ENCODE assay signal across 1 cellular context in genomic region chr15:101652098-101652782, GRCh38.
A peak's percentile ranks its signal among the peaks of the same experiment; 100 is the strongest.
TF ChIP-seq lines count a peak whose summit lies in the region.

Gene TM2D3 (minus strand): TSS chr15:101652381. CDS start chr15:101652361, 20 bp downstream.

TF ChIP-seq in HepG2, 621 proteins besides CTCF, POLR2A, EP300 and RAD21 (continued from another document and continues in another):
- TF ChIP-seq TEF (CRISPR knock-in tag; IDR thresholded peaks at IDR 0.05) = no peak; the same call in 1 of the 2 replicates
- TF ChIP-seq TEAD3 (CRISPR knock-in tag; optimal IDR thresholded peaks at IDR 0.05; ENCODE audit: borderline replicate concordance) = peak; percentile 59
- TF ChIP-seq ZFP41 (CRISPR knock-in tag; IDR thresholded peaks at IDR 0.05; ENCODE audit: borderline replicate concordance) = no peak
- peak; percentile 75; the same call in 1 of the 2 replicates for TF ChIP-seq ZNF776 (CRISPR knock-in tag; IDR thresholded peaks at IDR 0.05)
- peak; percentile 49; the same call in 1 of the 2 replicates for TF ChIP-seq POLR2AphosphoS2 (IDR thresholded peaks at IDR 0.05; ENCODE audit: low read depth, low read length)
- TF ChIP-seq JDP2 (CRISPR knock-in tag; IDR thresholded peaks at IDR 0.05; ENCODE audit: borderline replicate concordance) = no peak
- peak; percentile 90 for TF ChIP-seq BCL3 (CRISPR knock-in tag; IDR thresholded peaks at IDR 0.05)
- 0 out of 2 replicates have a peak, but pooled peaks have one; percentile 25 for TF ChIP-seq RCOR2 (CRISPR knock-in tag; IDR thresholded peaks at IDR 0.05)
- peak; percentile 79 for TF ChIP-seq BRD4 (CRISPR knock-in tag; IDR thresholded peaks at IDR 0.05)
- peak; percentile 94; the same call in 1 of the 2 replicates for TF ChIP-seq ZNF34 (CRISPR knock-in tag; IDR thresholded peaks at IDR 0.05; ENCODE audit: borderline replicate concordance)
- peak; percentile 27; the same call in 1 of the 2 replicates for TF ChIP-seq ZNF430 (CRISPR knock-in tag; IDR thresholded peaks at IDR 0.05)
- no peak for TF ChIP-seq NPAS2 (CRISPR knock-in tag; IDR thresholded peaks at IDR 0.05; ENCODE audit: borderline replicate concordance)
- peak; percentile 90 for TF ChIP-seq GATAD1 (CRISPR knock-in tag; IDR thresholded peaks at IDR 0.05)
- TF ChIP-seq ZNF709 (CRISPR knock-in tag; IDR thresholded peaks at IDR 0.05) = peak; percentile 90
- TF ChIP-seq ZNF407 (CRISPR knock-in tag; IDR thresholded peaks at IDR 0.05; ENCODE audit: not compliant biosample characterization) = peak; percentile 60
- TF ChIP-seq ZNF850 (CRISPR knock-in tag; conservative IDR thresholded peaks at IDR 0.05) = 0 out of 2 replicates have a peak, but pooled peaks have one; percentile 69
- TF ChIP-seq ZNF317 (CRISPR knock-in tag; IDR thresholded peaks at IDR 0.05) = peak; percentile 50; the same call in 1 of the 2 replicates
- TF ChIP-seq SMAD9 (CRISPR knock-in tag; IDR thresholded peaks at IDR 0.05) = 0 out of 2 replicates have a peak, but pooled peaks have one; percentile 55
- TF ChIP-seq ZZZ3 (CRISPR knock-in tag; IDR thresholded peaks at IDR 0.05; ENCODE audit: borderline replicate concordance) = peak; percentile 14; the same call in 1 of the 2 replicates
- no peak; the same call in 1 of the 2 replicates for TF ChIP-seq REXO4 (CRISPR knock-in tag; IDR thresholded peaks at IDR 0.05; ENCODE audit: borderline replicate concordance)
- peak; percentile 39 for TF ChIP-seq FOXA3 (CRISPR knock-in tag; IDR thresholded peaks at IDR 0.05)
- TF ChIP-seq MED1 (CRISPR knock-in tag; IDR thresholded peaks at IDR 0.05) = peak; percentile 82
- TF ChIP-seq NCOR1 (IDR thresholded peaks at IDR 0.05; ENCODE audit: borderline replicate concordance, low read length) = no peak
- TF ChIP-seq SMC3 (IDR thresholded peaks at IDR 0.05; ENCODE audit: low read length) = peak; percentile 19; the same call in 1 of the 2 replicates
- TF ChIP-seq ZBTB1 (CRISPR knock-in tag; IDR thresholded peaks at IDR 0.05; ENCODE audit: borderline replicate concordance) = no peak
- 0 out of 2 replicates have a peak, but pooled peaks have one; percentile 59 for TF ChIP-seq ZNF20 (CRISPR knock-in tag; IDR thresholded peaks at IDR 0.05)
- no peak for TF ChIP-seq ZNF83 (CRISPR knock-in tag; IDR thresholded peaks at IDR 0.05; ENCODE audit: borderline replicate concordance)
- TF ChIP-seq ZNF619 (CRISPR knock-in tag; IDR thresholded peaks at IDR 0.05) = peak; percentile 27; the same call in 1 of the 2 replicates
- peak; percentile 57 for TF ChIP-seq MTERF4 (CRISPR knock-in tag; IDR thresholded peaks at IDR 0.05)
- TF ChIP-seq ZNF704 (CRISPR knock-in tag; IDR thresholded peaks at IDR 0.05; ENCODE audit: borderline replicate concordance) = peak; percentile 78
- 0 out of 2 replicates have a peak, but pooled peaks have one; percentile 51 for TF ChIP-seq AHDC1 (CRISPR knock-in tag; IDR thresholded peaks at IDR 0.05; ENCODE audit: borderline replicate concordance)
- TF ChIP-seq ZNF543 (CRISPR knock-in tag; IDR thresholded peaks at IDR 0.05) = peak; percentile 57; the same call in 1 of the 2 replicates
- peak; percentile 60 for TF ChIP-seq AGO1 (IDR thresholded peaks at IDR 0.05; ENCODE audit: low read depth, low read length, poor library complexity, severe bottlenecking)
- peak; percentile 74; the same call in 1 of the 2 replicates for TF ChIP-seq SALL1 (CRISPR knock-in tag; IDR thresholded peaks at IDR 0.05)
- TF ChIP-seq THAP11 (CRISPR knock-in tag; IDR thresholded peaks at IDR 0.05) = peak; percentile 88
- peak; percentile 51 for TF ChIP-seq HCFC1 (IDR thresholded peaks at IDR 0.05; ENCODE audit: low read depth, low read length)
- peak; percentile 22; the same call in 1 of the 2 replicates for TF ChIP-seq HOMEZ (CRISPR knock-in tag; IDR thresholded peaks at IDR 0.05; ENCODE audit: low read depth)
